9 cellular contexts compared by ENCODE assay signal in genomic region chr10:67306588-67307205, GRCh38.
A peak's percentile ranks its signal among the peaks of the same experiment; 100 is the strongest.
DNase-seq lines count a peak whose midpoint lies in the region; ATAC-seq, FAIRE-seq and TF ChIP-seq lines count a peak whose summit lies in the region.
"Had no signal": no experiment of that assay in that cellular context is flagged by ENCODE, and none has a peak within 500 bp of the region (broad histone marks: within the 10 kb centered on the region; RNA-seq: fewer than 3 reads in every experiment).

No MANE protein-coding gene starts in this region.

- peaks cover 0 to 6% (median 4%) of the 10 kb centered on the region in 3 experiments; a peak in 3 of 7 replicates for H3K36me3 Mint-ChIP-seq in H9 (ENCODE audit: insufficient read depth in 1 of 3, low read depth in 3 of 3)
- H3K36me3 Mint-ChIP-seq: activated naive CD4-positive, alpha-beta T cell treated with anti-CD3 and anti-CD28 coated beads, Interleukin-2, amount 50 U/mL, for 24 hours had no signal

- H4K20me1 ChIP-seq in H9 (ENCODE audit: control insufficient read depth, insufficient read depth, insufficient read length) = no peaks in the 10 kb centered on the region
- H4K20me1 ChIP-seq in SU-DHL-6 (ENCODE audit: low read depth, low read length) = no peaks in the 10 kb centered on the region
- no peaks in the 10 kb centered on the region for H4K20me1 ChIP-seq in keratinocyte (ENCODE audit: control insufficient read depth, extremely low read depth, insufficient read depth, low read length)

- H3K27me3 Mint-ChIP-seq in H9 (ENCODE audit: low read depth) = no peaks in the 10 kb centered on the region
- H3K27me3 Mint-ChIP-seq: activated naive CD4-positive, alpha-beta T cell treated with anti-CD3 and anti-CD28 coated beads, Interleukin-2, amount 50 U/mL, for 24 hours had no signal

- no peaks in the 10 kb centered on the region for H3K4me1 ChIP-seq in BE2C
- H3K4me1 ChIP-seq in H9 (ENCODE audit: insufficient read depth, low read length) = no peaks in the 10 kb centered on the region
- no peaks in the 10 kb centered on the region for H3K4me1 ChIP-seq in keratinocyte (ENCODE audit: control insufficient read depth, extremely low read depth, insufficient read depth, low read length)
- H3K4me1 ChIP-seq in kidney (ENCODE audit: control insufficient read depth in 1 of 2, insufficient read depth in 1 of 2, low read depth in 1 of 2, low read length in 2 of 2) = no peaks in the 10 kb centered on the region

- no peak overlapping the region for H2BK12ac ChIP-seq in H9 (ENCODE audit: insufficient read length, low read depth, low read length)

- no peak overlapping the region for H2BK15ac ChIP-seq in H9 (ENCODE audit: low read depth, low read length)

- no peak overlapping the region for H3K14ac ChIP-seq in H9 (ENCODE audit: insufficient read depth, low read length)

- no peak overlapping the region for H2BK120ac ChIP-seq in H9 (ENCODE audit: low read depth, low read length, poor library complexity, severe bottlenecking)

- no peaks in the 10 kb centered on the region for H3K36me3 ChIP-seq in BE2C
- no peaks in the 10 kb centered on the region for H3K36me3 ChIP-seq in SU-DHL-6 (ENCODE audit: low read length)
- no peaks in the 10 kb centered on the region for H3K36me3 ChIP-seq in keratinocyte (ENCODE audit: control insufficient read depth in 2 of 2, extremely low read depth in 1 of 2, insufficient read depth in 2 of 2, low read length in 2 of 2)
- H3K36me3 ChIP-seq in kidney (ENCODE audit: control insufficient read depth in 1 of 2, insufficient read depth in 2 of 2, low read length in 2 of 2) = no peaks in the 10 kb centered on the region

- H3T11ph ChIP-seq in H9 (ENCODE audit: low read length) = no peak overlapping the region

- dilution Hi-C loops in keratinocyte (cut with MboI; ENCODE audit: extremely low pct_ligation_motif_present, low sequenced_read_pairs) = no loop called here

- H4K5ac ChIP-seq in H9 (ENCODE audit: insufficient read length, low read depth, low read length) = no peak overlapping the region

- no peaks in the 10 kb centered on the region for H3K23me2 ChIP-seq in H9 (ENCODE audit: insufficient read length, low read depth, low read length, poor library complexity, severe bottlenecking)

- H3K4me2 ChIP-seq in H9 (ENCODE audit: insufficient read depth, insufficient read length, low read length) (no peak overlapping the region), SU-DHL-6 (ENCODE audit: low read depth, low read length, poor library complexity, severe bottlenecking) (no peak overlapping the region), keratinocyte (ENCODE audit: control insufficient read depth, extremely low read depth, insufficient read depth, low read depth, low read length) (no peak overlapping the region)

- H2BK20ac ChIP-seq in H9 (ENCODE audit: low read depth, low read length, poor library complexity, severe bottlenecking) = no peak overlapping the region

- no peak for DNase-seq in BE2C
- no peak for DNase-seq in H9
- no peak for DNase-seq in keratinocyte (ENCODE audit: low read depth, low spot score)
- no peak for DNase-seq in activated CD4-positive, alpha-beta T cell treated with anti-CD3 and anti-CD28 coated beads, Interleukin-2, amount 50 U/mL, for 4 hours
- DNase-seq in kidney = no peak

- ATAC-seq in HG02623 (IDR thresholded peaks at IDR 0.05; ENCODE audit: unreplicated experiment) = no peak
- ATAC-seq in GM21515 (IDR thresholded peaks at IDR 0.05; ENCODE audit: unreplicated experiment) = no peak

- no peak overlapping the region for H4K8ac ChIP-seq in H9 (replicated peaks; ENCODE audit: insufficient read length, low read depth, low read length)

- no peak for FAIRE-seq in keratinocyte (lab: Jason Lieb, UNC)
- FAIRE-seq in kidney (lab: Jason Lieb, UNC) = no peak

- no peak overlapping the region for H3K4me3 Mint-ChIP-seq in H9
- H3K4me3 Mint-ChIP-seq: activated naive CD4-positive, alpha-beta T cell treated with anti-CD3 and anti-CD28 coated beads, Interleukin-2, amount 50 U/mL, for 24 hours had no signal

- H3K27me3 ChIP-seq in BE2C = no peaks in the 10 kb centered on the region
- H3K27me3 ChIP-seq in H9 (ENCODE audit: insufficient read depth, low read length) = no peaks in the 10 kb centered on the region
- no peaks in the 10 kb centered on the region for H3K27me3 ChIP-seq in SU-DHL-6 (ENCODE audit: low read length)
- H3K27me3 ChIP-seq in keratinocyte (ENCODE audit: control insufficient read depth, extremely low read depth, insufficient read depth, low read length) = no peaks in the 10 kb centered on the region

- no peaks in the 10 kb centered on the region for H3K9me1 ChIP-seq in keratinocyte (ENCODE audit: control insufficient read depth, extremely low read depth, insufficient read depth, low read length)

- H3K4ac ChIP-seq in H9 (ENCODE audit: low read depth, low read length) = no peak overlapping the region

- H3K9me3 ChIP-seq in BE2C (no peaks in the 10 kb centered on the region), H9 (ENCODE audit: control insufficient read depth, low read depth, low read length) (no peaks in the 10 kb centered on the region), SU-DHL-6 (ENCODE audit: insufficient read depth, low read length) (no peaks in the 10 kb centered on the region), keratinocyte (ENCODE audit: control insufficient read depth, low read depth, low read length) (no peaks in the 10 kb centered on the region), kidney (ENCODE audit: control insufficient read depth in 1 of 2, low read length in 2 of 2) (no peaks in the 10 kb centered on the region)

- no peak overlapping the region for H3K56ac ChIP-seq in H9 (ENCODE audit: insufficient read length, low read depth, low read length)

- H3K4me1 Mint-ChIP-seq in H9 = peaks cover 0 to 2% of the 10 kb centered on the region in 2 experiments; a peak in 2 of 4 replicates
- H3K4me1 Mint-ChIP-seq: activated naive CD4-positive, alpha-beta T cell treated with anti-CD3 and anti-CD28 coated beads, Interleukin-2, amount 50 U/mL, for 24 hours had no signal

- H3K9ac ChIP-seq in H9 (ENCODE audit: extremely low read depth, insufficient read length, low read length) = no peak overlapping the region
- no peak overlapping the region for H3K9ac ChIP-seq in SU-DHL-6 (ENCODE audit: low read length)
- no peak overlapping the region for H3K9ac ChIP-seq in keratinocyte (ENCODE audit: control insufficient read depth, extremely low read depth, insufficient read depth, low read length)
- H3K9ac ChIP-seq in kidney (ENCODE audit: low read length in 2 of 2) = no peak overlapping the region

- H3K79me2 ChIP-seq in H9 (ENCODE audit: insufficient read depth, low read length) = no peaks in the 10 kb centered on the region
- no peaks in the 10 kb centered on the region for H3K79me2 ChIP-seq in SU-DHL-6 (ENCODE audit: insufficient read depth, low read length)
- no peaks in the 10 kb centered on the region for H3K79me2 ChIP-seq in keratinocyte (ENCODE audit: control insufficient read depth, insufficient read depth, low read length)

- no peak overlapping the region for H3K27ac Mint-ChIP-seq in H9
- H3K27ac Mint-ChIP-seq: activated naive CD4-positive, alpha-beta T cell treated with anti-CD3 and anti-CD28 coated beads, Interleukin-2, amount 50 U/mL, for 24 hours had no signal

- TF ChIP-seq CTCF in BE2C (IDR thresholded peaks at IDR 0.05; ENCODE audit: low read depth, low read length) (peak; percentile 62), H9 (conservative IDR thresholded peaks at IDR 0.05) (peak; percentile 76), SU-DHL-6 (IDR thresholded peaks at IDR 0.05; ENCODE audit: insufficient read depth, low read length, poor library complexity, severe bottlenecking) (peak; percentile 49), keratinocyte (optimal IDR thresholded peaks at IDR 0.05 in 1 of 3, IDR thresholded peaks at IDR 0.05 in 1 of 3, conservative IDR thresholded peaks at IDR 0.05 in 1 of 3; ENCODE audit: extremely low read depth in 1 of 3, insufficient read depth in 2 of 3, low read length in 3 of 3) (peak; percentile 5 to 49 (median 28)), kidney (IDR thresholded peaks at IDR 0.05; ENCODE audit: borderline replicate concordance, extremely low read depth, insufficient read depth) (no peak)

- H3K79me1 ChIP-seq in H9 (ENCODE audit: insufficient read depth, low read depth, low read length, poor library complexity, severe bottlenecking) = no peaks in the 10 kb centered on the region

- no peak overlapping the region for H3K18ac ChIP-seq in H9 (ENCODE audit: insufficient read length, low read depth, low read length)

- H2AK5ac ChIP-seq in H9 (ENCODE audit: insufficient read length, low read length) = no peak overlapping the region

- H2AFZ ChIP-seq in H9 (ENCODE audit: low read length) = no peak overlapping the region
- no peak overlapping the region for H2AFZ ChIP-seq in SU-DHL-6 (ENCODE audit: low read depth, low read length, severe bottlenecking)
- no peak overlapping the region for H2AFZ ChIP-seq in keratinocyte (ENCODE audit: control insufficient read depth, low read length)

- WGBS in H9 (ENCODE audit: extremely low coverage, insufficient read length, low lambda C conversion rate) = no CpG with 5 or more reads among the region's 2 CpGs

- H3K9me2 ChIP-seq in SU-DHL-6 (replicated peaks; ENCODE audit: insufficient read depth, low read length) = no peaks in the 10 kb centered on the region

- no peak overlapping the region for H3K27ac ChIP-seq in H9 (ENCODE audit: insufficient read length, low read depth, low read length)
- H3K27ac ChIP-seq in SU-DHL-6 (ENCODE audit: low read depth, low read length) = no peak overlapping the region
- H3K27ac ChIP-seq in keratinocyte (ENCODE audit: control insufficient read depth, insufficient read depth, low read length) = no peak overlapping the region
- no peak overlapping the region for H3K27ac ChIP-seq in kidney (ENCODE audit: low read depth in 2 of 2, low read length in 2 of 2)

- H3K4me3 ChIP-seq in BE2C (ENCODE audit: low read depth, low read length) (no peak overlapping the region), SU-DHL-6 (ENCODE audit: insufficient read depth, low read length, poor library complexity, severe bottlenecking) (no peak overlapping the region), keratinocyte (ENCODE audit: control insufficient read depth in 2 of 3, extremely low read depth in 1 of 3, insufficient read depth in 2 of 3, low read depth in 1 of 3, low read length in 3 of 3) (no peak overlapping the region), kidney (ENCODE audit: low read length in 2 of 2) (no peak overlapping the region)

- intact Hi-C loops in kidney (cut with DNase I) = no loop called here

- H3F3A ChIP-seq in SU-DHL-6 (ENCODE audit: insufficient read depth) = no peaks in the 10 kb centered on the region

- no peak overlapping the region for H4K91ac ChIP-seq in H9 (ENCODE audit: insufficient read length, low read depth, low read length)

- peaks cover 4 to 7% of the 10 kb centered on the region in 2 experiments for H3K9me3 Mint-ChIP-seq in H9

- H2BK5ac ChIP-seq in H9 (ENCODE audit: insufficient read length, low read length) = no peak overlapping the region

- no peak overlapping the region for H3K23ac ChIP-seq in H9 (ENCODE audit: insufficient read length, low read depth, low read length)
